In genomic region chr18:80157708-80158343, GRCh38 we compare ENCODE assay signal across 8 cellular contexts. TPM values are rescaled to one million over a fixed set of nuclear protein-coding genes. Genes with fewer than 3 reads are reported as not detected.
DNase-seq lines count a peak whose midpoint lies in the region; ATAC-seq and TF ChIP-seq lines count a peak whose summit lies in the region.

No MANE protein-coding gene starts in this region.

- CTCF ChIA-PET in CD4-positive, alpha-beta T cell (lab: Charles Lee) = interaction anchor here (0.5 to 1.7 kb wide), 5 partner anchors 13 to 52 kb away, joined by 3 to 5 read pairs (median 3); no protein-coding TSS in a partner anchor
- CTCF ChIA-PET in activated CD8-positive, alpha-beta memory T cell treated with anti-CD3 and anti-CD28 coated beads, Interleukin-2, amount 10 ng/mL, durations not matched to agents 7 days and 5 days (lab: Charles Lee) = interaction anchor here (0.6 to 6.7 kb wide), 17 partner anchors 8 to 777 kb away, joined by 3 to 68 read pairs (median 5); no protein-coding TSS in a partner anchor

- no peak overlapping the region for H3K4me3 ChIP-seq in epithelial cell of proximal tubule (ENCODE audit: low read depth, low read length)

- peaks cover 29% of the 10 kb centered on the region for H3K27me3 Mint-ChIP-seq in CD4-positive, alpha-beta T cell
- H3K27me3 Mint-ChIP-seq in activated CD8-positive, alpha-beta memory T cell treated with anti-CD3 and anti-CD28 coated beads, Interleukin-2, amount 10 ng/mL, durations not matched to agents 7 days and 5 days = peaks cover 17% of the 10 kb centered on the region
- H3K27me3 Mint-ChIP-seq in natural killer cell (ENCODE audit: low read depth in 2 of 2) = peaks cover 0 to 11% of the 10 kb centered on the region in 2 donors
- H3K27me3 Mint-ChIP-seq in stimulated activated memory B cell treated with anti-CD40 and anti-IgM and Interleukin-4, amounts not matched to agents 10 μg/mL and 1 μg/mL and 100 μg/mL, for 72 hours = no peaks in the 10 kb centered on the region

- TF ChIP-seq CTCF in CD4-positive, alpha-beta T cell (IDR thresholded peaks at IDR 0.05) = peak; percentile 97
- TF ChIP-seq CTCF in epithelial cell of proximal tubule (conservative IDR thresholded peaks at IDR 0.05; ENCODE audit: low read depth, low read length) (peak; percentile 99), natural killer cell (IDR thresholded peaks at IDR 0.05) (peak; percentile 96)

- intact Hi-C loops in CD4-positive, alpha-beta T cell (cut with DNase I, micrococcal nuclease) = no loop called here
- intact Hi-C loops in natural killer cell (cut with micrococcal nuclease) = no loop called here

- H3K4me3 Mint-ChIP-seq in CD4-positive, alpha-beta T cell = no peak overlapping the region
- H3K4me3 Mint-ChIP-seq in activated CD8-positive, alpha-beta memory T cell treated with anti-CD3 and anti-CD28 coated beads, Interleukin-2, amount 10 ng/mL, durations not matched to agents 7 days and 5 days = no peak overlapping the region
- H3K4me3 Mint-ChIP-seq in natural killer cell = no peak overlapping the region
- H3K4me3 Mint-ChIP-seq in stimulated activated memory B cell treated with anti-CD40 and anti-IgM and Interleukin-4, amounts not matched to agents 10 μg/mL and 1 μg/mL and 100 μg/mL, for 72 hours = no peak overlapping the region

- no peak overlapping the region for H3K27ac Mint-ChIP-seq in CD4-positive, alpha-beta T cell
- H3K27ac Mint-ChIP-seq in activated CD8-positive, alpha-beta memory T cell treated with anti-CD3 and anti-CD28 coated beads, Interleukin-2, amount 10 ng/mL, durations not matched to agents 7 days and 5 days = no peak overlapping the region
- H3K27ac Mint-ChIP-seq in natural killer cell = no peak overlapping the region
- H3K27ac Mint-ChIP-seq in stimulated activated memory B cell treated with anti-CD40 and anti-IgM and Interleukin-4, amounts not matched to agents 10 μg/mL and 1 μg/mL and 100 μg/mL, for 72 hours = no peak overlapping the region

- DNase-seq in CD4-positive, alpha-beta T cell = peak; percentile 57 to 75 (median 62)
- DNase-seq in NCI-H460 (ENCODE audit: extremely low read depth, low read depth) (peak; percentile 66), epithelial cell of proximal tubule (ENCODE audit: low read depth) (no peak), natural killer cell (peak; percentile 61)
- DNase-seq in activated CD8-positive, alpha-beta memory T cell treated with anti-CD3 and anti-CD28 coated beads, Interleukin-2, amount 10 ng/mL, durations not matched to agents 7 days and 5 days = peak; percentile 82

- peaks cover 4% of the 10 kb centered on the region for H3K4me1 Mint-ChIP-seq in CD4-positive, alpha-beta T cell (ENCODE audit: low read depth)
- H3K4me1 Mint-ChIP-seq in activated CD8-positive, alpha-beta memory T cell treated with anti-CD3 and anti-CD28 coated beads, Interleukin-2, amount 10 ng/mL, durations not matched to agents 7 days and 5 days = peaks cover 10% of the 10 kb centered on the region
- H3K4me1 Mint-ChIP-seq in natural killer cell = no peaks in the 10 kb centered on the region
- peaks cover 9% of the 10 kb centered on the region for H3K4me1 Mint-ChIP-seq in stimulated activated memory B cell treated with anti-CD40 and anti-IgM and Interleukin-4, amounts not matched to agents 10 μg/mL and 1 μg/mL and 100 μg/mL, for 72 hours

- no peaks in the 10 kb centered on the region for H3K9me3 Mint-ChIP-seq in CD4-positive, alpha-beta T cell
- no peaks in the 10 kb centered on the region for H3K9me3 Mint-ChIP-seq in activated CD8-positive, alpha-beta memory T cell treated with anti-CD3 and anti-CD28 coated beads, Interleukin-2, amount 10 ng/mL, durations not matched to agents 7 days and 5 days (ENCODE audit: low read depth)
- no peaks in the 10 kb centered on the region for H3K9me3 Mint-ChIP-seq in natural killer cell
- H3K9me3 Mint-ChIP-seq in stimulated activated memory B cell treated with anti-CD40 and anti-IgM and Interleukin-4, amounts not matched to agents 10 μg/mL and 1 μg/mL and 100 μg/mL, for 72 hours = peaks cover 3% of the 10 kb centered on the region

- no peak overlapping the region for H3K27ac ChIP-seq in CD4-positive, alpha-beta T cell (ENCODE audit: low read depth, low read length)

- H3K9me3 ChIP-seq in CD4-positive, alpha-beta T cell (ENCODE audit: control insufficient read depth, low read length) = no peaks in the 10 kb centered on the region

- POLR2A ChIA-PET in CD4-positive, alpha-beta T cell (lab: Charles Lee) = no interaction called here

- H3K36me3 Mint-ChIP-seq in CD4-positive, alpha-beta T cell (ENCODE audit: low read depth) = no peaks in the 10 kb centered on the region
- no peaks in the 10 kb centered on the region for H3K36me3 Mint-ChIP-seq in activated CD8-positive, alpha-beta memory T cell treated with anti-CD3 and anti-CD28 coated beads, Interleukin-2, amount 10 ng/mL, durations not matched to agents 7 days and 5 days
- H3K36me3 Mint-ChIP-seq in natural killer cell = no peaks in the 10 kb centered on the region
- peaks cover 6% of the 10 kb centered on the region for H3K36me3 Mint-ChIP-seq in stimulated activated memory B cell treated with anti-CD40 and anti-IgM and Interleukin-4, amounts not matched to agents 10 μg/mL and 1 μg/mL and 100 μg/mL, for 72 hours

- H3K27me3 ChIP-seq in CD4-positive, alpha-beta T cell (ENCODE audit: control insufficient read depth, insufficient read depth, low read length) = peaks cover 25% of the 10 kb centered on the region

- peak; percentile 64 for ATAC-seq in CD4-positive, alpha-beta T cell (ENCODE audit: poor library complexity)
- ATAC-seq in GM21723 (IDR thresholded peaks at IDR 0.05; ENCODE audit: unreplicated experiment) = peak; percentile 63
- ATAC-seq in activated CD8-positive, alpha-beta memory T cell treated with anti-CD3 and anti-CD28 coated beads, Interleukin-2, amount 10 ng/mL, durations not matched to agents 7 days and 5 days = peak; percentile 38
- ATAC-seq in natural killer cell = peak; percentile 68 to 80 (median 79)
- ATAC-seq in stimulated activated memory B cell treated with anti-CD40 and anti-IgM and Interleukin-4, amounts not matched to agents 10 μg/mL and 1 μg/mL and 100 μg/mL, for 72 hours = peak; percentile 63
- ATAC-seq in HG02623 (IDR thresholded peaks at IDR 0.05; ENCODE audit: unreplicated experiment) = no peak

RNA-seq across cellular contexts. Expression of gene ADNP2, which starts 48.8 kb away (rescaled TPM):
- 10 to 100 TPM; 61.0 to 61.5 TPM for total RNA-seq in CD4-positive, alpha-beta T cell
- 19.0 and 21.0 TPM in 2 replicates for total RNA-seq in NCI-H460 (2014; rRNA removed; shearing (Covaris generic))
- 11.3 and 13.5 TPM in 2 replicates for polyA plus RNA-seq in NCI-H460 (2014; cell fraction: nucleus; rRNA removed)
- 10 to 100 TPM; 23.2 to 27.1 TPM for total RNA-seq in activated CD8-positive, alpha-beta memory T cell treated with anti-CD3 and anti-CD28 coated beads, Interleukin-2, amount 10 ng/mL, durations not matched to agents 7 days and 5 days
- total RNA-seq in epithelial cell of proximal tubule (19.4 and 22.7 TPM in 2 replicates), natural killer cell (10 to 100 TPM; 31.2 to 39.2 (median 31.4) TPM)
